ENCODE assay signal across 19 cellular contexts in the genomic region with DNA sequence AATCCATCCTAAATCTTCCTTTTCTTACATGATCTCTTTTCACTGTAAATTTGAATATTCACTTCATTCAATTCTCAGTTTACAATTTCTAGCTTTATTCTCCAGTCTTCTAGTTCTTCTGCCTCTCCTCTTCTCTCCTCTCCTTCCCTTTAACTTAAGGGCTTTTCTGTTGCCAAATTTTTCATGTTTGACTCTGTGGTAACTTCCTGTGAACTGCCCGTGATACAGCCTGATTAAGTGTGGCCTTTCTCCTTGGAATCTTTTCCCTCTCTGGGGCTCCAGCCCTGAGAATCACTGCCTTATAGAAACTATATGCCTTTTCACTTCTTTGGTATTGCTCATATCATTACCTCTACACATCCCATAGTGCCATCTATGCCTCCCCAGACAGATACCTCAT.
"Had no signal": no experiment of that assay in that cellular context is flagged by ENCODE, and none has a peak within 500 bp of the region (broad histone marks: within the 10 kb centered on the region; RNA-seq: fewer than 3 reads in every experiment).

No MANE protein-coding gene starts in this region.

- H3K27me3 ChIP-seq: gastroesophageal sphincter, hepatocyte, pancreas, stomach had no signal

- H3K36me3 ChIP-seq: gastroesophageal sphincter, pancreas, stomach, thoracic aorta had no signal

- H3K4me1 ChIP-seq: gastroesophageal sphincter had no signal

- H3K9me3 ChIP-seq: gastroesophageal sphincter, pancreas, stomach, thoracic aorta had no signal

- H3K4me3 ChIP-seq: gastroesophageal sphincter, hepatocyte, lung, pancreas, stomach, thoracic aorta had no signal

- DNase-seq: erythroblast; head of caudate nucleus; left colon; left ventricle myocardium superior; mesenchymal stem cell; midbrain; occipital lobe; pancreas; right cardiac atrium; small intestine; stimulated activated CD4-positive, alpha-beta T cell treated with anti-CD3 and anti-CD28 coated beads, Interleukin-12 subunit alpha, Interleukin-12 subunit beta, amount 100 ng/mL, for 4 hours; stimulated activated naive CD4-positive, alpha-beta T cell; stomach; substantia nigra; trophoblast cell had no signal
